8 cellular contexts compared by ENCODE assay signal in genomic region chr6:31729515-31729978, GRCh38. TPM values are rescaled to one million over a fixed set of nuclear protein-coding genes. Genes with fewer than 3 reads are reported as not detected.
DNase-seq lines count a peak whose midpoint lies in the region; ATAC-seq, FAIRE-seq and TF ChIP-seq lines count a peak whose summit lies in the region.

No MANE protein-coding gene starts in this region.

- BruUV-seq in Caco-2 (replicated peaks; lab: Mats Ljungman, UMichigan): no TSS peak

- H3K36me3 Mint-ChIP-seq in Caco-2 (ENCODE audit: insufficient read depth, unreplicated experiment) (peaks cover 87% of the 10 kb centered on the region), chondrocyte (ENCODE audit: low read depth) (peaks cover 40% of the 10 kb centered on the region)

- H3K27ac Mint-ChIP-seq in Caco-2 (ENCODE audit: unreplicated experiment) (peak overlapping the region; percentile 84), chondrocyte (ENCODE audit: unreplicated experiment) (peak overlapping the region; percentile 98)

- peaks cover 27% of the 10 kb centered on the region for H3K4me1 Mint-ChIP-seq in Caco-2 (ENCODE audit: low read depth, unreplicated experiment)
- H3K4me1 Mint-ChIP-seq in chondrocyte (ENCODE audit: low read depth): peaks cover 44% of the 10 kb centered on the region

- no peak for FAIRE-seq in kidney (lab: Jason Lieb, UNC)

- peak overlapping the region; percentile 58 for H3K4me3 ChIP-seq in Caco-2 (ENCODE audit: low read depth, low read length)
- peak overlapping the region; percentile 94 to 95 for H3K4me3 ChIP-seq in kidney (ENCODE audit: low read length in 2 of 2)

- no peaks in the 10 kb centered on the region for H3K9me3 Mint-ChIP-seq in Caco-2 (ENCODE audit: unreplicated experiment)
- no peaks in the 10 kb centered on the region for H3K9me3 Mint-ChIP-seq in chondrocyte (ENCODE audit: low read depth)

- H3K4me3 Mint-ChIP-seq in Caco-2 (ENCODE audit: unreplicated experiment): peak overlapping the region; percentile 87
- H3K4me3 Mint-ChIP-seq in chondrocyte (ENCODE audit: unreplicated experiment): peak overlapping the region; percentile 98

- H3K27me3 ChIP-seq in Caco-2 (replicated peaks; ENCODE audit: control insufficient read depth, insufficient read depth, low read length): no peaks in the 10 kb centered on the region

- POLR2A ChIA-PET in Caco-2 (lab: Charles Lee): interaction anchor here (0.6 to 2.0 kb wide), 13 partner anchors 9 to 133 kb away, joined by 3 to 59 read pairs (median 5); partner anchors contain the start of genes ABHD16A, HSPA1A, HSPA1B and HSPA1L

- peak; percentile 94 for DNase-seq in Caco-2
- peak; percentile 79 for DNase-seq in H4 (ENCODE audit: low spot score)
- peak; percentile 63 for DNase-seq in NCI-H2029 treated with DMSO at 0.1 percent for 48 hours (lab: John Stamatoyannopoulos, UW)
- peak; percentile 76 for DNase-seq in activated CD4-positive, CD25-positive, alpha-beta regulatory T cell treated with anti-CD3 and anti-CD28 coated beads, Interleukin-2, amount 50 U/mL, for 72 hours
- no peak for DNase-seq in chondrocyte (ENCODE audit: low spot score)
- DNase-seq in kidney: peak; percentile 97
- peak; percentile 52 to 79 (median 73) for DNase-seq in stimulated activated CD4-positive, alpha-beta T cell treated with anti-CD3 and anti-CD28 coated beads, Interleukin-12 subunit alpha, Interleukin-12 subunit beta, amount 100 ng/mL, for 48 hours (ENCODE audit: low read depth in 2 of 3, low spot score in 1 of 3)

- H3K9ac ChIP-seq in kidney (ENCODE audit: low read length in 2 of 2): peak overlapping the region; percentile 67 to 92

- H3K27me3 Mint-ChIP-seq in Caco-2 (ENCODE audit: insufficient read depth, unreplicated experiment) (no peaks in the 10 kb centered on the region), chondrocyte (ENCODE audit: low read depth) (no peaks in the 10 kb centered on the region)

- H3K9me3 ChIP-seq in Caco-2 (no peaks in the 10 kb centered on the region), kidney (ENCODE audit: control insufficient read depth in 1 of 2, low read length in 2 of 2) (no peaks in the 10 kb centered on the region)

- H3K36me3 ChIP-seq in Caco-2 (ENCODE audit: control insufficient read depth, insufficient read depth, low read length) (peaks cover 9% of the 10 kb centered on the region), kidney (ENCODE audit: control insufficient read depth in 1 of 2, insufficient read depth in 2 of 2, low read length in 2 of 2) (peaks cover 26 to 52% of the 10 kb centered on the region in 2 donors)

- ATAC-seq in HG03439 (IDR thresholded peaks at IDR 0.05; ENCODE audit: unreplicated experiment): no peak

- CTCF ChIA-PET in Caco-2 (lab: Charles Lee): interaction anchor here (0.6 to 2.5 kb wide), 17 partner anchors 10 to 415 kb away, joined by 3 to 30 read pairs (median 4); partner anchors contain the start of genes HSPA1B, LSM2, LY6G5C and MSH5

- peak overlapping the region; percentile 99 for H3K27ac ChIP-seq in kidney (ENCODE audit: low read depth in 2 of 2, low read length in 2 of 2)

- TF ChIP-seq CTCF in Caco-2 (IDR thresholded peaks at IDR 0.05; ENCODE audit: insufficient read depth in 1 of 2, low read depth in 1 of 2, low read length in 1 of 2, severe bottlenecking in 1 of 2, unreplicated experiment in 1 of 2): peak; percentile 75 to 89
- peak; percentile 85 for TF ChIP-seq CTCF in chondrocyte (IDR thresholded peaks at IDR 0.05)
- TF ChIP-seq CTCF in kidney (IDR thresholded peaks at IDR 0.05; ENCODE audit: borderline replicate concordance, extremely low read depth, insufficient read depth): peak; percentile 72

- intact Hi-C loops in Caco-2 (cut with micrococcal nuclease; ENCODE audit: unreplicated experiment) (loop anchor here (1.0 kb wide), 5 partner anchors 34 to 101 kb away; no protein-coding TSS in a partner anchor), kidney (cut with DNase I) (no loop called here)

- H3K4me1 ChIP-seq in Caco-2 (peaks cover 13% of the 10 kb centered on the region), kidney (ENCODE audit: control insufficient read depth in 1 of 2, insufficient read depth in 1 of 2, low read depth in 1 of 2, low read length in 2 of 2) (peaks cover 0 to 18% of the 10 kb centered on the region in 2 donors)

RNA-seq across cellular contexts. Expression of gene DDAH2, which starts 0.4 kb away (rescaled TPM):
- total RNA-seq in Caco-2 (2022) (82.4 and 91.6 TPM in 2 replicates), chondrocyte (66.4 to 99.6 TPM (median 95.7 TPM) in 3 replicates), kidney (98.9 TPM)
- total RNA-seq in H4 (2014; rRNA removed; shearing (Covaris generic)): 75.2 and 101 TPM in 2 replicates
- 147 TPM for polyA plus RNA-seq in kidney (ENCODE audit: insufficient read depth, low read depth, low replicate concordance)

RNA-seq across cellular contexts. Expression of gene MPIG6B, which starts 6.4 kb away (rescaled TPM):
- total RNA-seq in Caco-2 (2022): not detected in 2 replicates
- not detected in 2 replicates for total RNA-seq in H4 (2014; rRNA removed; shearing (Covaris generic))
- not detected in 3 replicates for total RNA-seq in chondrocyte
- total RNA-seq in kidney: 0.60 TPM
- not detected for polyA plus RNA-seq in kidney (ENCODE audit: insufficient read depth, low read depth, low replicate concordance)

RNA-seq across cellular contexts. Expression of gene CLIC1, which starts 6.8 kb away (rescaled TPM):
- total RNA-seq in Caco-2 (2022) (374 and 420 TPM in 2 replicates), chondrocyte (256 to 328 TPM (median 317 TPM) in 3 replicates), kidney (456 TPM)
- 710 and 730 TPM in 2 replicates for total RNA-seq in H4 (2014; rRNA removed; shearing (Covaris generic))
- polyA plus RNA-seq in kidney (ENCODE audit: insufficient read depth, low read depth, low replicate concordance): 489 TPM

RNA-seq across cellular contexts. Expression of gene LY6G6C, which starts 8.0 kb away (rescaled TPM):
- total RNA-seq in Caco-2 (2022): 0.88 and 1.3 TPM in 2 replicates
- not detected in 2 replicates for total RNA-seq in H4 (2014; rRNA removed; shearing (Covaris generic))
- total RNA-seq in chondrocyte: 0.30 TPM in 1 of 3 replicates, not detected in the others
- total RNA-seq in kidney: not detected
- polyA plus RNA-seq in kidney (ENCODE audit: insufficient read depth, low read depth, low replicate concordance): not detected

RNA-seq across cellular contexts. Expression of gene MSH5, which starts 10.3 kb away (rescaled TPM):
- 49.6 and 51.0 TPM in 2 replicates for total RNA-seq in Caco-2 (2022)
- 5.3 and 10.8 TPM in 2 replicates for total RNA-seq in H4 (2014; rRNA removed; shearing (Covaris generic))
- total RNA-seq in chondrocyte: 8.4 to 17.4 TPM (median 9.4 TPM) in 3 replicates
- total RNA-seq in kidney: 23.7 TPM
- polyA plus RNA-seq in kidney (ENCODE audit: insufficient read depth, low read depth, low replicate concordance): 14.4 TPM
